15 cellular contexts compared by ENCODE assay signal in genomic region chr11:75312346-75312745, GRCh38. TPM values are rescaled to one million over a fixed set of nuclear protein-coding genes. Genes with fewer than 3 reads are reported as not detected.
DNase-seq lines count a peak whose midpoint lies in the region; ATAC-seq, FAIRE-seq and TF ChIP-seq lines count a peak whose summit lies in the region.
"Had no signal": no experiment of that assay in that cellular context is flagged by ENCODE, and none has a peak within 500 bp of the region (broad histone marks: within the 10 kb centered on the region; RNA-seq: fewer than 3 reads in every experiment).

No MANE protein-coding gene starts in this region.

- TF ChIP-seq EP300 in HepG2 (IDR thresholded peaks at IDR 0.05; ENCODE audit: low read depth in 2 of 2, low read length in 2 of 2) (no peak), HepG2 (CRISPR knock-in tag; IDR thresholded peaks at IDR 0.05; ENCODE audit: borderline replicate concordance) (no peak)

- H4K20me1 ChIP-seq in HepG2 (ENCODE audit: insufficient read depth, low read length) (peaks cover 34% of the 10 kb centered on the region; the same call in 1 of the 2 replicates), fibroblast of lung (ENCODE audit: control insufficient read depth, extremely low read depth, insufficient read depth, low read length) (no peaks in the 10 kb centered on the region)

- no TSS peak for BruUV-seq in HepG2 (replicated peaks; lab: Mats Ljungman, UMichigan)

- H3K4me2 ChIP-seq in HepG2 (ENCODE audit: low read depth, low read length), result no peak overlapping the region
- H3K4me2 ChIP-seq in fibroblast of lung (ENCODE audit: extremely low read depth, insufficient read depth, low read length), result no peak overlapping the region

- H3K9me3 ChIP-seq in liver (ENCODE audit: control insufficient read depth in 4 of 4, low read length in 3 of 4) (no peaks in the 10 kb centered on the region), HepG2 (ENCODE audit: low read length) (no peaks in the 10 kb centered on the region), fibroblast of lung (ENCODE audit: control insufficient read depth, insufficient read depth, low read depth, low read length) (no peaks in the 10 kb centered on the region), pancreas (no peaks in the 10 kb centered on the region)

- H2AFZ ChIP-seq in HepG2 (ENCODE audit: low read length) (no peak overlapping the region), fibroblast of lung (ENCODE audit: low read length) (peak overlapping the region; percentile 45)

- intact Hi-C loops in HepG2 (cut with micrococcal nuclease; ENCODE audit: unreplicated experiment) (no loop called here), pancreas (cut with DNase I) (no loop called here)

- H3K4me3 ChIP-seq in liver (ENCODE audit: low read depth in 1 of 3, low read length in 3 of 3), result no peak overlapping the region
- no peak overlapping the region for H3K4me3 ChIP-seq in HepG2 (replicated peaks in 1 of 3; ENCODE audit: insufficient read depth in 1 of 3, low read depth in 2 of 3, low read length in 3 of 3)
- H3K4me3 ChIP-seq in fibroblast of lung (replicated peaks in 1 of 4; ENCODE audit: control extremely low read depth in 1 of 4, insufficient read depth in 1 of 4, low read depth in 3 of 4, low read length in 4 of 4), result no peak overlapping the region
- H3K4me3 ChIP-seq in pancreas, result no peak overlapping the region

- TF ChIP-seq RAD21 in liver (IDR thresholded peaks at IDR 0.05), result no peak
- TF ChIP-seq RAD21 in HepG2 (CRISPR knock-in tag; IDR thresholded peaks at IDR 0.05), result no peak

- ATAC-seq in HepG2, result no peak
- ATAC-seq in pancreas, result no peak
- ATAC-seq: effector memory CD8-positive, alpha-beta T cell had no signal

- H3K79me2 ChIP-seq in HepG2 (ENCODE audit: insufficient read depth, low read length), result peaks cover 12% of the 10 kb centered on the region
- no peaks in the 10 kb centered on the region for H3K79me2 ChIP-seq in fibroblast of lung (ENCODE audit: control insufficient read depth, insufficient read depth, low read length)

- in situ Hi-C loops in HepG2 (cut with HindIII; ENCODE audit: extremely low pct_ligation_motif_present, low pct_unique_long_range_greater_than_20kb), result no loop called here

- H3K36me3 ChIP-seq in liver (ENCODE audit: control insufficient read depth in 4 of 4, insufficient read depth in 3 of 4, low read depth in 1 of 4, low read length in 3 of 4) (no peaks in the 10 kb centered on the region), HepG2 (replicated peaks in 1 of 2; ENCODE audit: control insufficient read depth in 1 of 2, insufficient read depth in 2 of 2, low read length in 2 of 2) (peaks cover 2 to 18% of the 10 kb centered on the region in 2 experiments; a peak in 2 of 5 replicates), fibroblast of lung (ENCODE audit: control insufficient read depth, insufficient read depth, low read length) (no peaks in the 10 kb centered on the region), pancreas (no peaks in the 10 kb centered on the region)

- H3K9ac ChIP-seq in liver (ENCODE audit: low read depth in 1 of 2, low read length in 2 of 2) (no peak overlapping the region), HepG2 (ENCODE audit: insufficient read depth, low read depth, low read length) (no peak overlapping the region), fibroblast of lung (ENCODE audit: insufficient read depth, low read length) (peak overlapping the region; percentile 24)

- no peak for DNase-seq in HepG2 (ENCODE audit: low spot score)
- DNase-seq in fibroblast of lung (ENCODE audit: low read depth in 2 of 2), result no peak
- DNase-seq in pancreas, result no peak
- no peak for DNase-seq in activated T-cell treated with anti-CD3 and anti-CD28 coated beads for 4 hours
- DNase-seq in activated T-cell treated with anti-CD3 and anti-CD28 coated beads, Interleukin-2, amount 50 U/mL, for 1 hour, result no peak
- no peak for DNase-seq in NCI-H774 (lab: John Stamatoyannopoulos, UW)
- DNase-seq in ecto neural progenitor cell (ENCODE audit: low spot score), result no peak
- DNase-seq: activated CD4-positive, alpha-beta T cell treated with anti-CD3 and anti-CD28 coated beads for 48 hours; activated naive CD4-positive, alpha-beta T cell; effector memory CD8-positive, alpha-beta T cell; EL; Kasumi-1; NCI-H2081 treated with DMSO at 0.1 percent for 48 hours had no signal

- H3K27me3 ChIP-seq in liver (ENCODE audit: control insufficient read depth in 4 of 4, insufficient read depth in 4 of 4, low read length in 3 of 4) (no peaks in the 10 kb centered on the region), HepG2 (ENCODE audit: control insufficient read depth in 1 of 2, insufficient read depth in 2 of 2, low read length in 2 of 2) (no peaks in the 10 kb centered on the region), fibroblast of lung (ENCODE audit: control insufficient read depth, insufficient read depth, low read length) (no peaks in the 10 kb centered on the region), pancreas (no peaks in the 10 kb centered on the region)

- CTCF ChIA-PET in HepG2 (lab: Yijun Ruan, JAX; ENCODE audit: low intra/inter-chr PET ratio, low total read pairs), result no interaction called here

- H3K27ac ChIP-seq in liver (ENCODE audit: low read depth in 1 of 2, low read length in 2 of 2), result peak overlapping the region; percentile 52 to 60
- H3K27ac ChIP-seq in HepG2 (ENCODE audit: extremely low read length, insufficient read depth, low read length), result no peak overlapping the region
- H3K27ac ChIP-seq in fibroblast of lung (ENCODE audit: insufficient read depth, low read length), result peak overlapping the region; percentile 73
- H3K27ac ChIP-seq in pancreas, result peak overlapping the region in 3 of 4 donors; percentile 23 to 55 (median 34)

- WGBS in liver, result 80% methylated on average over 2 of the region's 2 CpGs
- no CpG with 5 or more reads among the region's 2 CpGs for WGBS in HepG2 (ENCODE audit: low lambda C conversion rate)
- 89 to 93% methylated on average over 2 of the region's 2 CpGs for WGBS in pancreas, 2 donors

- TF ChIP-seq POLR2A in HepG2 (IDR thresholded peaks at IDR 0.05; ENCODE audit: insufficient read depth in 1 of 2, low read depth in 2 of 2, low read length in 2 of 2), result no peak

- peaks cover 1 to 12% (median 6%) of the 10 kb centered on the region in 4 donors for H3K4me1 ChIP-seq in liver (ENCODE audit: control insufficient read depth in 4 of 4, insufficient read depth in 4 of 4, low read length in 3 of 4)
- peaks cover 43% of the 10 kb centered on the region for H3K4me1 ChIP-seq in HepG2 (ENCODE audit: insufficient read depth, low read length)
- peaks cover 13% of the 10 kb centered on the region for H3K4me1 ChIP-seq in fibroblast of lung (ENCODE audit: control insufficient read depth, extremely low read depth, insufficient read depth, low read length)
- peaks cover 3 to 39% (median 11%) of the 10 kb centered on the region in 3 donors for H3K4me1 ChIP-seq in pancreas

- no peak for FAIRE-seq in HepG2 (lab: Jason Lieb, UNC)
- FAIRE-seq in pancreas (lab: Jason Lieb, UNC), result no peak
- FAIRE-seq: GM18507 had no signal

- TF ChIP-seq CTCF in liver (IDR thresholded peaks at IDR 0.05; ENCODE audit: low read depth, low read length, missing input control), result no peak
- no peak for TF ChIP-seq CTCF in HepG2 (CRISPR knock-in tag; IDR thresholded peaks at IDR 0.05)
- TF ChIP-seq CTCF in fibroblast of lung (conservative IDR thresholded peaks at IDR 0.05 in 1 of 2, IDR thresholded peaks at IDR 0.05 in 1 of 2; ENCODE audit: low read depth in 1 of 2, low read length in 2 of 2), result no peak
- TF ChIP-seq CTCF in pancreas (IDR thresholded peaks at IDR 0.05), result no peak

- POLR2A ChIA-PET in HepG2 (lab: Yijun Ruan, JAX), result interaction anchor here (1.1 kb wide), 1 partner anchor 11 kb away, joined by 3 read pairs; no protein-coding TSS in a partner anchor

TF ChIP-seq in liver, 16 proteins besides CTCF, POLR2A, EP300 and RAD21 (continues in another document):
- TF ChIP-seq RXRA (IDR thresholded peaks at IDR 0.05) (no peak), HNF4G (IDR thresholded peaks at IDR 0.05) (no peak), FOXA2 (IDR thresholded peaks at IDR 0.05) (no peak), NR2F2 (IDR thresholded peaks at IDR 0.05) (no peak), EGR1 (IDR thresholded peaks at IDR 0.05; ENCODE audit: low read depth in 2 of 2) (no peak)

RNA-seq across cellular contexts. Expression of gene ARRB1, which starts 39.1 kb away (rescaled TPM):
- total RNA-seq in liver (10 to 100 TPM; 19.3 to 21.2 TPM), HepG2 (2016; rRNA removed; fragmentation: Illumina TruSeq; extraction: Trizol) (22.5 and 25.2 TPM in 2 replicates), fibroblast of lung (4.3 and 6.2 TPM in 2 replicates), pancreas (10 to 100 TPM; 30.3 to 68.1 (median 33.8) TPM)
- polyA plus RNA-seq in liver (1 to 10 TPM; 3.3 to 5.7 TPM), HepG2 (2011; rRNA removed) (35.7 and 35.9 TPM in 2 replicates), fibroblast of lung (9.8 and 18.9 TPM in 2 replicates), pancreas (10 to 100 TPM in 1 of 2 donors, 1 to 10 TPM in 1; 7.8 to 12.7 TPM)
- 15.2 and 19.6 TPM in 2 replicates for total RNA-seq in HepG2 (2016; cell fraction: cytosol; rRNA removed; fragmentation: Illumina TruSeq; extraction: Trizol; ENCODE audit: low read depth)
- total RNA-seq in HepG2 (2016; cell fraction: insoluble cytoplasmic fraction; rRNA removed; fragmentation: Illumina TruSeq; extraction: Trizol), result 21.7 and 25.0 TPM in 2 replicates
- 20.4 and 20.9 TPM in 2 replicates for total RNA-seq in HepG2 (2016; cell fraction: membrane; rRNA removed; fragmentation: Illumina TruSeq; extraction: Trizol)
- 15.7 and 24.9 TPM in 2 replicates for total RNA-seq in HepG2 (2016; cell fraction: nucleus; rRNA removed; fragmentation: Illumina TruSeq; extraction: Trizol)
- 33.5 and 41.0 TPM in 2 replicates for polyA plus RNA-seq in HepG2 (2011; cell fraction: cytosol; rRNA removed)
- 50.3 and 56.4 TPM in 2 replicates for polyA plus RNA-seq in HepG2 (2011; cell fraction: nucleus; rRNA removed)
- polyA plus RNA-seq in HepG2 (2012), result 25.7 and 29.8 TPM in 2 replicates
- 19.3 and 20.1 TPM in 2 replicates for polyA plus RNA-seq in HepG2 (2016; cell fraction: cytosol; fragmentation: Illumina TruSeq; extraction: Trizol; ENCODE audit: low read depth)
- 33.2 and 40.0 TPM in 2 replicates for polyA plus RNA-seq in HepG2 (2016; cell fraction: insoluble cytoplasmic fraction; fragmentation: Illumina TruSeq; extraction: Trizol; ENCODE audit: low read depth)
- polyA plus RNA-seq in HepG2 (2016; cell fraction: membrane; fragmentation: Illumina TruSeq; extraction: Trizol; ENCODE audit: low read depth), result 23.0 and 27.7 TPM in 2 replicates
- polyA plus RNA-seq in HepG2 (2016; cell fraction: nucleus; fragmentation: Illumina TruSeq; extraction: Trizol; ENCODE audit: insufficient read depth, low read depth), result 26.7 and 32.1 TPM in 2 replicates
- 48.7 and 175 TPM in 2 replicates for polyA minus RNA-seq in HepG2 (2011; rRNA and poly(A)+ RNA removed; ENCODE audit: low replicate concordance)
- polyA minus RNA-seq in HepG2 (2011; cell fraction: cytosol; rRNA and poly(A)+ RNA removed), result 37.4 and 40.0 TPM in 2 replicates
- polyA minus RNA-seq in HepG2 (2011; cell fraction: nucleus; rRNA and poly(A)+ RNA removed), result 68.6 and 72.2 TPM in 2 replicates
- 7.1 and 16.6 TPM in 2 replicates for polyA plus RNA-seq in fibroblast of lung (2012)
- polyA minus RNA-seq in fibroblast of lung (ENCODE audit: low replicate concordance), result 29.2 and 42.7 TPM in 2 replicates
